8 cellular contexts compared by ENCODE assay signal in the genomic region with DNA sequence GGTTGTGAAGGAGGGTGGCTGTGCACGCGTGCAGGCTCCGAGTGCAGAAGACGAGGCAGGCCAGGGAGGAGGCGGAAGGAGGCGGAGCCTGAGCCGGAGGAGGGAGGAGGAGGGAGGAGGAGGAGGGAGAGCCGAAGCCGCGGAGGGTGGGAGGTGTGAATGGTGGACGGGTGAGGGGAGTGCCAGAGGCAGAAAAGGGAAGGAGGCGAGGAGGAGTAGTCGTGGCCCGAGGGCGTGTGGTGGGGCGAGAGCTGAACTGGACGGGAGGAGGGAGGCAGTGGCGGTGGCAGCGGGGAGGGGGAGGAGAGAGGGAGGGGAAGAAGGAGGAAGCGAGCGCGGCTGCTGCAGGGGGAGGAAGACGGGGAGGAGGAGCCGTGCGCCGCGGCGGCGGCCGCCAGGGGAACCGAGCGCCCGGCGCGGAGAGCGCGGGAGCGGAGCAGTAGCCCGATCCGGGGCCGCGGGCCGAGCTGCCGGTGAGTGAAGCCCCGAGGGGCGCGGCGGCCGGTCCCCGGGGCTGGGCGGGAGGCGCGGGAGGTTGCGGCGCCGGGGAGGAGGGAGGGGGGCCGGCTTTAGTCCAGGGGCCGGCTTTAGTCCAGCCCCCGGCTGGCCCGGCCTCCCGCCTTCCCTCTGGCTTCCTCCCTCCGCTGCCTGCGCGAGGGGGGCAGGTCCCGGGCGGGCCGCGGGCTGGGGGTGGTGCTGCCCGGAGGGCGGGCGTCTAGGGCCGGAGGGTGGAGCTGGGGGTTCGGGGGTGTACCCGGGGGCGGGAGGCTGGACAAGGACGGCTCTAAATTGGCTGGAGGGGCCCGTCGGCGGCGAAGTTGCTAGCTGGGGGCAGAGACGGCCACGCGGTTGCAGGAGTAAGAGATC. TPM values are rescaled to one million over a fixed set of nuclear protein-coding genes. Genes with fewer than 3 reads are reported as not detected.
DNase-seq lines count a peak whose midpoint lies in the region; FAIRE-seq and TF ChIP-seq lines count a peak whose summit lies in the region.

TMEM164 (plus strand) TSS at position 815 of the 867 bp plus-strand sequence. CDS start 661 bp downstream, outside the sequence.

- peak within 1 kb of the TSS; percentile 88 for H3K27ac ChIP-seq in suprapubic skin

- no peaks in the 10 kb centered on the region for H3K27me3 ChIP-seq in suprapubic skin

- TF ChIP-seq EP300 in suprapubic skin (IDR thresholded peaks at IDR 0.05): no peak

- no peaks in the 10 kb centered on the region for H3K9me3 ChIP-seq in suprapubic skin

- in situ Hi-C loops in G401 (cut with HindIII; ENCODE audit: low sequenced_read_pairs): no loop called here
- in situ Hi-C loops in SK-MEL-5 (cut with HindIII; ENCODE audit: low pct_unique_long_range_greater_than_20kb, low sequenced_read_pairs): no loop called here

- TF ChIP-seq POLR2A in H54 (IDR thresholded peaks at IDR 0.05; ENCODE audit: low read depth, low read length) (peak; percentile 62), suprapubic skin (IDR thresholded peaks at IDR 0.05) (no peak)

- WGBS in suprapubic skin: 25% methylated on average over 58 of the region's 83 CpGs

- DNase-seq in G401 (ENCODE audit: low spot score): peak; percentile 75
- DNase-seq in H54 (ENCODE audit: insufficient read length, low spot score): peak; percentile 69
- peak; percentile 85 for DNase-seq in M059J (ENCODE audit: low read depth)
- peak; percentile 68 for DNase-seq in SK-MEL-5 (ENCODE audit: low read depth, low spot score)
- peak; percentile 81 for DNase-seq in activated naive CD4-positive, alpha-beta T cell treated with Interleukin-2 at 50 U/mL for 16 hours
- DNase-seq in germinal center (ENCODE audit: low spot score): peak; percentile 70
- DNase-seq in nucleus accumbens (lab: John Stamatoyannopoulos, UW): peak; percentile 18 to 90 (median 73)
- DNase-seq in suprapubic skin (ENCODE audit: low spot score in 2 of 2): peak; percentile 87 to 88

- FAIRE-seq in H54 (lab: Jason Lieb, UNC): peak; percentile 36

- H3K4me1 ChIP-seq in suprapubic skin: peaks cover 38% of the 10 kb centered on the region

- TF ChIP-seq CTCF in suprapubic skin (IDR thresholded peaks at IDR 0.05): peak in 1 of 2 donors; percentile 20

- H3K4me3 ChIP-seq in suprapubic skin: peak within 1 kb of the TSS; percentile 66

- H3K36me3 ChIP-seq in suprapubic skin: no peaks in the 10 kb centered on the region

RNA-seq across cellular contexts. Expression of gene TMEM164, which starts in this region (rescaled TPM):
- 5.9 and 7.0 TPM in 2 replicates for total RNA-seq in G401 (2014; rRNA removed; shearing (Covaris generic))
- total RNA-seq in M059J (2014; rRNA removed; shearing (Covaris generic)): 32.6 and 33.4 TPM in 2 replicates
- 19.5 and 20.4 TPM in 2 replicates for total RNA-seq in SK-MEL-5 (2014; rRNA removed; shearing (Covaris generic))
- polyA plus RNA-seq in SK-MEL-5 (2015; cell fraction: cytosol; rRNA removed): 30.7 and 39.1 TPM in 2 replicates
- 21.7 and 27.6 TPM in 2 replicates for polyA plus RNA-seq in SK-MEL-5 (2015; cell fraction: nucleus; rRNA removed)
- total RNA-seq in suprapubic skin: 10 to 100 TPM; 35.5 to 71.2 (median 58.7) TPM

Comparison
In these comparisons a context has a peak if more than half of its experiments do, and no peak if none do; other contexts are left out.
1. Peak in every context shown above with its lines: DNase-seq, H3K4me3 ChIP-seq and H3K27ac ChIP-seq.